In genomic region chr1:53160924-53161378, GRCh38 we compare ENCODE assay signal across 1 cellular context.
TF ChIP-seq lines count a peak whose summit lies in the region.

No MANE protein-coding gene starts in this region.

TF ChIP-seq in HepG2, 621 proteins besides CTCF, POLR2A, EP300 and RAD21 (continued from another document and continues in another):
- TF ChIP-seq ZNF710 (CRISPR knock-in tag; IDR thresholded peaks at IDR 0.05; ENCODE audit: borderline replicate concordance) (peak; percentile 72; the same call in 1 of the 2 replicates), ZBTB20 (CRISPR knock-in tag; IDR thresholded peaks at IDR 0.05; ENCODE audit: borderline replicate concordance, low read depth) (peak; percentile 97; the same call in 1 of the 2 replicates), ZNF460 (CRISPR knock-in tag; IDR thresholded peaks at IDR 0.05; ENCODE audit: borderline replicate concordance) (peak; percentile 21; the same call in 1 of the 2 replicates), ZNF382 (CRISPR knock-in tag; IDR thresholded peaks at IDR 0.05; ENCODE audit: borderline replicate concordance) (no peak), MTF2 (CRISPR knock-in tag; IDR thresholded peaks at IDR 0.05; ENCODE audit: borderline replicate concordance) (no peak), ZNF24 (IDR thresholded peaks at IDR 0.05) (no peak), THAP9 (CRISPR knock-in tag; IDR thresholded peaks at IDR 0.05; ENCODE audit: borderline replicate concordance) (no peak; the same call in 1 of the 2 replicates), BRD4 (CRISPR knock-in tag; IDR thresholded peaks at IDR 0.05) (peak; percentile 63; the same call in 1 of the 2 replicates), ZNF33B (CRISPR knock-in tag; IDR thresholded peaks at IDR 0.05) (no peak), EEA1 (CRISPR knock-in tag; IDR thresholded peaks at IDR 0.05; ENCODE audit: borderline replicate concordance) (no peak), PBX2 (CRISPR knock-in tag; IDR thresholded peaks at IDR 0.05) (peak; percentile 63), ZNF552 (CRISPR knock-in tag; IDR thresholded peaks at IDR 0.05; ENCODE audit: borderline replicate concordance) (no peak), ZBTB3 (CRISPR knock-in tag; IDR thresholded peaks at IDR 0.05; ENCODE audit: borderline replicate concordance, low read depth) (0 out of 2 replicates have a peak, but pooled peaks have one; percentile 77), TRIM22 (IDR thresholded peaks at IDR 0.05) (no peak), E2F5 (CRISPR knock-in tag; conservative IDR thresholded peaks at IDR 0.05) (no peak), ELK4 (CRISPR knock-in tag; IDR thresholded peaks at IDR 0.05; ENCODE audit: borderline replicate concordance) (no peak), HNRNPLL (IDR thresholded peaks at IDR 0.05; ENCODE audit: low read depth, low read length, poor library complexity, severe bottlenecking) (no peak), XBP1 (CRISPR knock-in tag; IDR thresholded peaks at IDR 0.05) (no peak), TEAD3 (CRISPR knock-in tag; optimal IDR thresholded peaks at IDR 0.05; ENCODE audit: borderline replicate concordance) (peak; percentile 99), ZNF605 (CRISPR knock-in tag; IDR thresholded peaks at IDR 0.05) (peak; percentile 86), ZNF549 (CRISPR knock-in tag; IDR thresholded peaks at IDR 0.05) (no peak), MIXL1 (CRISPR knock-in tag; IDR thresholded peaks at IDR 0.05) (peak; percentile 78), ZSCAN30 (CRISPR knock-in tag; IDR thresholded peaks at IDR 0.05) (no peak), PRMT3 (CRISPR knock-in tag; IDR thresholded peaks at IDR 0.05; ENCODE audit: borderline replicate concordance, low read depth) (no peak), NRL (CRISPR knock-in tag; IDR thresholded peaks at IDR 0.05; ENCODE audit: borderline replicate concordance) (peak; percentile 81; the same call in 1 of the 2 replicates), RFX1 (IDR thresholded peaks at IDR 0.05) (no peak), SPEN (CRISPR knock-in tag; IDR thresholded peaks at IDR 0.05; ENCODE audit: low read depth) (peak; percentile 99), ZNF33A (CRISPR knock-in tag; IDR thresholded peaks at IDR 0.05; ENCODE audit: borderline replicate concordance) (no peak), KDM5A (IDR thresholded peaks at IDR 0.05; ENCODE audit: borderline replicate concordance, low read length) (no peak), ZNF367 (CRISPR knock-in tag; IDR thresholded peaks at IDR 0.05; ENCODE audit: borderline replicate concordance) (no peak), HOXA9 (CRISPR knock-in tag; IDR thresholded peaks at IDR 0.05; ENCODE audit: borderline replicate concordance) (no peak), NKX3-1 (CRISPR knock-in tag; IDR thresholded peaks at IDR 0.05) (peak; percentile 74; the same call in 1 of the 2 replicates), ZNF326 (CRISPR knock-in tag; IDR thresholded peaks at IDR 0.05; ENCODE audit: borderline replicate concordance) (no peak), KMT2A (CRISPR knock-in tag; IDR thresholded peaks at IDR 0.05) (no peak), ESRRA (CRISPR knock-in tag; IDR thresholded peaks at IDR 0.05; ENCODE audit: low read depth) (peak; percentile 95), ZNF234 (CRISPR knock-in tag; conservative IDR thresholded peaks at IDR 0.05) (no peak), ZNF547 (CRISPR knock-in tag; IDR thresholded peaks at IDR 0.05) (peak; percentile 74; the same call in 1 of the 2 replicates), FOXC1 (CRISPR knock-in tag; IDR thresholded peaks at IDR 0.05; ENCODE audit: borderline replicate concordance) (peak; percentile 49), CREB3 (CRISPR knock-in tag; IDR thresholded peaks at IDR 0.05) (no peak), SP140L (CRISPR knock-in tag; IDR thresholded peaks at IDR 0.05; ENCODE audit: borderline replicate concordance) (no peak), PLSCR1 (CRISPR knock-in tag; IDR thresholded peaks at IDR 0.05; ENCODE audit: borderline replicate concordance) (no peak), SP4 (CRISPR knock-in tag; IDR thresholded peaks at IDR 0.05) (peak; percentile 63), ELF4 (CRISPR knock-in tag; IDR thresholded peaks at IDR 0.05; ENCODE audit: borderline replicate concordance) (peak; percentile 34; the same call in 1 of the 2 replicates), KDM2A (CRISPR knock-in tag; IDR thresholded peaks at IDR 0.05; ENCODE audit: borderline replicate concordance, low read depth) (peak; percentile 50; the same call in 1 of the 2 replicates), ZBTB2 (CRISPR knock-in tag; IDR thresholded peaks at IDR 0.05; ENCODE audit: low read depth) (no peak), TEAD2 (CRISPR knock-in tag; IDR thresholded peaks at IDR 0.05) (no peak), ARNTL (CRISPR knock-in tag; IDR thresholded peaks at IDR 0.05) (peak; percentile 95), ZNF839 (CRISPR knock-in tag; IDR thresholded peaks at IDR 0.05; ENCODE audit: borderline replicate concordance) (peak; percentile 78; the same call in 1 of the 2 replicates), JDP2 (CRISPR knock-in tag; IDR thresholded peaks at IDR 0.05; ENCODE audit: borderline replicate concordance) (no peak), SMYD3 (CRISPR knock-in tag; IDR thresholded peaks at IDR 0.05) (no peak), ZNF253 (CRISPR knock-in tag; IDR thresholded peaks at IDR 0.05; ENCODE audit: borderline replicate concordance) (no peak), ZNF329 (CRISPR knock-in tag; IDR thresholded peaks at IDR 0.05; ENCODE audit: low read depth) (no peak), DNMT1 (CRISPR knock-in tag; IDR thresholded peaks at IDR 0.05) (no peak), ZNF792 (CRISPR knock-in tag; IDR thresholded peaks at IDR 0.05) (no peak; the same call in 1 of the 2 replicates), NCOA2 (CRISPR knock-in tag; IDR thresholded peaks at IDR 0.05) (peak; percentile 95), ZBTB7A (CRISPR knock-in tag; IDR thresholded peaks at IDR 0.05) (peak; percentile 86; the same call in 1 of the 2 replicates), ZNF883 (CRISPR knock-in tag; IDR thresholded peaks at IDR 0.05; ENCODE audit: not compliant biosample characterization) (peak; percentile 74), ZBTB46 (CRISPR knock-in tag; IDR thresholded peaks at IDR 0.05; ENCODE audit: borderline replicate concordance) (0 out of 2 replicates have a peak, but pooled peaks have one; percentile 42), CCAR2 (optimal IDR thresholded peaks at IDR 0.05; ENCODE audit: low read depth, low read length) (no peak), HCFC1 (IDR thresholded peaks at IDR 0.05; ENCODE audit: low read depth, low read length) (no peak)
